15 cellular contexts compared by ENCODE assay signal in genomic region chr1:193283026-193283425, GRCh38.
A peak's percentile ranks its signal among the peaks of the same experiment; 100 is the strongest.
DNase-seq lines count a peak whose midpoint lies in the region; ATAC-seq and TF ChIP-seq lines count a peak whose summit lies in the region.
"Had no signal": no experiment of that assay in that cellular context is flagged by ENCODE, and none has a peak within 500 bp of the region (broad histone marks: within the 10 kb centered on the region; RNA-seq: fewer than 3 reads in every experiment).

No MANE protein-coding gene starts in this region.

- no peak for TF ChIP-seq CTCF in osteoblast (IDR thresholded peaks at IDR 0.05; ENCODE audit: extremely low read depth, low read depth, low read length)
- no peak for TF ChIP-seq CTCF in uterus (IDR thresholded peaks at IDR 0.05)

- H3K9me3 ChIP-seq in osteoblast (ENCODE audit: low read depth, low read length) = no peaks in the 10 kb centered on the region
- H3K9me3 ChIP-seq in uterus = no peaks in the 10 kb centered on the region
- H3K9me3 ChIP-seq: sigmoid colon had no signal

- ATAC-seq in HG02885 (IDR thresholded peaks at IDR 0.05; ENCODE audit: poor library complexity, unreplicated experiment) = no peak
- ATAC-seq: stimulated activated naive CD8-positive, alpha-beta T cell treated with anti-CD3 and anti-CD28 coated beads, Interleukin-15, Interleukin-2, amounts not matched to agents 100 U/mL and 50 U/mL, for 24 hours had no signal

- no peak overlapping the region for H3K27ac Mint-ChIP-seq in T-helper 2 cell treated with Interferon-gamma antibody and Interleukin-4, amounts not matched to agents 5 μg/mL and 100 μg/mL, for 36 hours
- H3K27ac Mint-ChIP-seq: activated naive CD8-positive, alpha-beta T cell treated with anti-CD3 and anti-CD28 coated beads, Interleukin-2, amount 10 ng/mL, durations not matched to agents 7 days and 5 days; neural progenitor cell had no signal

- H3K27me3 ChIP-seq in osteoblast (ENCODE audit: insufficient read depth, low read length) = no peaks in the 10 kb centered on the region
- H3K27me3 ChIP-seq in uterus = no peaks in the 10 kb centered on the region
- H3K27me3 ChIP-seq: neural progenitor cell, sigmoid colon had no signal

- peaks cover 4% of the 10 kb centered on the region for H3K4me1 Mint-ChIP-seq in T-helper 2 cell treated with Interferon-gamma antibody and Interleukin-4, amounts not matched to agents 5 μg/mL and 100 μg/mL, for 36 hours (ENCODE audit: low read depth)
- H3K4me1 Mint-ChIP-seq: neural progenitor cell had no signal

- no peak overlapping the region for H3K4me2 ChIP-seq in osteoblast (ENCODE audit: insufficient read depth, low read length)
- H3K4me2 ChIP-seq: neural progenitor cell had no signal

- no peak for TF ChIP-seq POLR2A in uterus (IDR thresholded peaks at IDR 0.05)

- no peaks in the 10 kb centered on the region for H3K4me1 ChIP-seq in osteoblast (ENCODE audit: insufficient read depth, low read length)
- H3K4me1 ChIP-seq in uterus = no peaks in the 10 kb centered on the region
- H3K4me1 ChIP-seq: neural progenitor cell, sigmoid colon had no signal

- H3K79me2 ChIP-seq in osteoblast (ENCODE audit: insufficient read depth, low read length) = no peaks in the 10 kb centered on the region

- no peaks in the 10 kb centered on the region for H3K9me3 Mint-ChIP-seq in T-helper 2 cell treated with Interferon-gamma antibody and Interleukin-4, amounts not matched to agents 5 μg/mL and 100 μg/mL, for 36 hours
- H3K9me3 Mint-ChIP-seq: neural progenitor cell had no signal

- no peaks in the 10 kb centered on the region for H3K27me3 Mint-ChIP-seq in T-helper 2 cell treated with Interferon-gamma antibody and Interleukin-4, amounts not matched to agents 5 μg/mL and 100 μg/mL, for 36 hours (ENCODE audit: low read depth)
- H3K27me3 Mint-ChIP-seq: activated naive CD8-positive, alpha-beta T cell treated with anti-CD3 and anti-CD28 coated beads, Interleukin-2, amount 10 ng/mL, durations not matched to agents 7 days and 5 days had no signal

- no peak overlapping the region for H3K27ac ChIP-seq in osteoblast (ENCODE audit: low read depth, low read length)
- no peak overlapping the region for H3K27ac ChIP-seq in uterus
- H3K27ac ChIP-seq: neural progenitor cell, sigmoid colon had no signal

- no peak overlapping the region for H2AFZ ChIP-seq in osteoblast (ENCODE audit: low read length)
- H2AFZ ChIP-seq: neural progenitor cell had no signal

- no peak overlapping the region for H3K4me3 Mint-ChIP-seq in T-helper 2 cell treated with Interferon-gamma antibody and Interleukin-4, amounts not matched to agents 5 μg/mL and 100 μg/mL, for 36 hours
- H3K4me3 Mint-ChIP-seq: activated naive CD8-positive, alpha-beta T cell treated with anti-CD3 and anti-CD28 coated beads, Interleukin-2, amount 10 ng/mL, durations not matched to agents 7 days and 5 days; neural progenitor cell had no signal

- DNase-seq in EL (peak; percentile 62), M059J (ENCODE audit: low read depth) (peak; percentile 70), dedifferentiated amniotic fluid mesenchymal stem cell (ENCODE audit: extremely low spot score) (peak; percentile 17), osteoblast (ENCODE audit: insufficient read length, low spot score, missing footprints) (peak; percentile 59), uterus (no peak)
- DNase-seq in effector CD4-positive, alpha-beta T cell = no peak
- DNase-seq in T-helper 2 cell treated with Interferon-gamma antibody and Interleukin-4, amounts not matched to agents 5 μg/mL and 100 μg/mL, for 36 hours (ENCODE audit: low spot score) = no peak
- DNase-seq: activated naive CD8-positive, alpha-beta T cell treated with anti-CD3 and anti-CD28 coated beads, Interleukin-2, amount 10 ng/mL, durations not matched to agents 7 days and 5 days; COR-L47; erythroblast; sigmoid colon; stimulated activated naive CD8-positive, alpha-beta T cell treated with anti-CD3 and anti-CD28 coated beads, Interleukin-15, Interleukin-2, amounts not matched to agents 100 U/mL and 50 U/mL, for 24 hours had no signal

- H3K36me3 Mint-ChIP-seq in T-helper 2 cell treated with Interferon-gamma antibody and Interleukin-4, amounts not matched to agents 5 μg/mL and 100 μg/mL, for 36 hours (ENCODE audit: low read depth) = no peaks in the 10 kb centered on the region

- no peaks in the 10 kb centered on the region for H3K36me3 ChIP-seq in osteoblast (ENCODE audit: insufficient read depth, low read length)
- H3K36me3 ChIP-seq in uterus = no peaks in the 10 kb centered on the region
- H3K36me3 ChIP-seq: neural progenitor cell, sigmoid colon had no signal

- no peak overlapping the region for H3K4me3 ChIP-seq in osteoblast (ENCODE audit: insufficient read depth, low read length)
- no peak overlapping the region for H3K4me3 ChIP-seq in uterus
- H3K4me3 ChIP-seq: lung, neural progenitor cell, sigmoid colon had no signal

- no peaks in the 10 kb centered on the region for H4K20me1 ChIP-seq in osteoblast (ENCODE audit: insufficient read depth, low read length)

- intact Hi-C loops in uterus (cut with DNase I; ENCODE audit: low total_unique reads) = no loop called here

Comparison
In these comparisons a context has a peak if more than half of its experiments do, and no peak if none do; other contexts are left out.
1. DNase-seq: peak in EL (single experiment), M059J (single experiment), dedifferentiated amniotic fluid mesenchymal stem cell (single experiment) and osteoblast (single experiment); none in effector CD4-positive, alpha-beta T cell (single experiment), uterus (0 of 2) and T-helper 2 cell treated with Interferon-gamma antibody and Interleukin-4, amounts not matched to agents 5 μg/mL and 100 μg/mL, for 36 hours (single experiment).